8 cellular contexts compared by ENCODE assay signal in genomic region chr22:41589601-41590365, GRCh38. TPM values are rescaled to one million over a fixed set of nuclear protein-coding genes. Genes with fewer than 3 reads are reported as not detected.
DNase-seq lines count a peak whose midpoint lies in the region; ATAC-seq, FAIRE-seq and TF ChIP-seq lines count a peak whose summit lies in the region.

Gene PMM1, minus strand, starts transcription at chr22:41589840. Its CDS starts 35 bp downstream, at chr22:41589805.

- H3K4me1 Mint-ChIP-seq in astrocyte (ENCODE audit: low read depth, unreplicated experiment), result no peaks in the 10 kb centered on the region

- H3K9ac ChIP-seq in astrocyte (ENCODE audit: low read length), result peak within 1 kb of the TSS; percentile 93
- peak within 1 kb of the TSS; percentile 94 for H3K9ac ChIP-seq in rectal smooth muscle tissue (ENCODE audit: low read length)

- peaks cover 5% of the 10 kb centered on the region for H3K36me3 Mint-ChIP-seq in astrocyte (ENCODE audit: low read depth, unreplicated experiment)

- peaks cover 29% of the 10 kb centered on the region for H3K79me2 ChIP-seq in astrocyte (ENCODE audit: insufficient read depth, low read length)

- H3K27me3 ChIP-seq in astrocyte (ENCODE audit: insufficient read depth, low read length) (no peaks in the 10 kb centered on the region), rectal smooth muscle tissue (ENCODE audit: control insufficient read depth, insufficient read depth, low read length) (no peaks in the 10 kb centered on the region), aorta (ENCODE audit: control insufficient read depth in 1 of 2, insufficient read depth in 2 of 2, low read length in 1 of 2) (no peaks in the 10 kb centered on the region)

- H4K20me1 ChIP-seq in astrocyte (ENCODE audit: insufficient read depth, low read length), result peaks cover 14% of the 10 kb centered on the region

- H3K27ac ChIP-seq in astrocyte (ENCODE audit: low read depth, low read length), result peak within 1 kb of the TSS; percentile 73
- peak within 1 kb of the TSS; percentile 72 for H3K27ac ChIP-seq in rectal smooth muscle tissue (ENCODE audit: low read depth, low read length)
- peak within 1 kb of the TSS in 1 of 2 donors; percentile 18 for H3K27ac ChIP-seq in aorta (ENCODE audit: low read depth in 1 of 2, low read length in 2 of 2)

- H3K9me3 Mint-ChIP-seq in astrocyte (ENCODE audit: unreplicated experiment), result no peaks in the 10 kb centered on the region

- peak within 1 kb of the TSS; percentile 74 for H2AFZ ChIP-seq in astrocyte (ENCODE audit: low read depth, low read length)

- 0 to 1% methylated on average over 54 of the region's 54 CpGs for WGBS in aorta, 2 donors

- TF ChIP-seq POLR2A in GM18505 (IDR thresholded peaks at IDR 0.05; ENCODE audit: borderline replicate concordance, extremely low read depth, insufficient read depth, insufficient read length), result peak; percentile 81

- ATAC-seq in GM18505 (IDR thresholded peaks at IDR 0.05; ENCODE audit: unreplicated experiment) (peak; percentile 91), HG02973 (IDR thresholded peaks at IDR 0.05; ENCODE audit: unreplicated experiment) (peak; percentile 86), aorta (ENCODE audit: low FRiP score) (peak; percentile 100)

- H3K36me3 ChIP-seq in astrocyte (ENCODE audit: insufficient read depth, low read length) (peaks cover 6% of the 10 kb centered on the region), rectal smooth muscle tissue (ENCODE audit: control insufficient read depth, insufficient read depth, low read length) (peaks cover 5% of the 10 kb centered on the region), aorta (ENCODE audit: control insufficient read depth in 1 of 2, insufficient read depth in 2 of 2, low read length in 1 of 2) (no peaks in the 10 kb centered on the region)

- FAIRE-seq in astrocyte (lab: Jason Lieb, UNC), result no peak

- H3K27me3 Mint-ChIP-seq in astrocyte (ENCODE audit: low read depth, unreplicated experiment), result no peaks in the 10 kb centered on the region

- H3K27ac Mint-ChIP-seq in astrocyte (ENCODE audit: unreplicated experiment), result peak within 1 kb of the TSS; percentile 69

- H3K4me2 ChIP-seq in astrocyte (ENCODE audit: low read length), result peak within 1 kb of the TSS; percentile 94

- no peak for TF ChIP-seq CTCF in astrocyte (IDR thresholded peaks at IDR 0.05; ENCODE audit: insufficient read depth, low read depth, low read length)

- intact Hi-C loops in aorta (cut with DNase I), result loop anchor here in 1 of 2 donors (10.0 kb wide), 1 partner anchor 205 kb away; the partner anchor contains the start of gene TEF

- peak within 1 kb of the TSS; percentile 92 for H3K4me3 Mint-ChIP-seq in astrocyte (ENCODE audit: unreplicated experiment)

- DNase-seq in NCI-H2029 (lab: John Stamatoyannopoulos, UW), result peak; percentile 99
- DNase-seq in T-helper 22 cell (ENCODE audit: low read depth), result peak; percentile 100
- peak; percentile 97 for DNase-seq in astrocyte (ENCODE audit: low read depth)
- peak; percentile 100 for DNase-seq in hepatic stellate cell (ENCODE audit: low spot score)
- DNase-seq in aorta, result peak; percentile 100

- H3K4me3 ChIP-seq in astrocyte (ENCODE audit: insufficient read depth, low read depth, low read length), result peak within 1 kb of the TSS; percentile 95
- H3K4me3 ChIP-seq in rectal smooth muscle tissue (ENCODE audit: low read length), result peak within 1 kb of the TSS; percentile 93
- H3K4me3 ChIP-seq in aorta (ENCODE audit: low read length in 2 of 2), result peak within 1 kb of the TSS; percentile 48 to 67

- no peaks in the 10 kb centered on the region for H3K9me3 ChIP-seq in astrocyte (ENCODE audit: insufficient read depth, low read depth, low read length)
- no peaks in the 10 kb centered on the region for H3K9me3 ChIP-seq in aorta (ENCODE audit: control insufficient read depth, low read length)

- H3K4me1 ChIP-seq in astrocyte (ENCODE audit: insufficient read depth, low read length) (peaks cover 5% of the 10 kb centered on the region), rectal smooth muscle tissue (ENCODE audit: control insufficient read depth, insufficient read depth, low read length) (peaks cover 8% of the 10 kb centered on the region), aorta (ENCODE audit: control insufficient read depth in 1 of 2, insufficient read depth in 2 of 2, low read length in 2 of 2) (no peaks in the 10 kb centered on the region)

RNA-seq across cellular contexts. Expression of gene PMM1, which starts in this region (rescaled TPM):
- total RNA-seq in astrocyte (39.4 and 42.3 TPM in 2 replicates), aorta (10 to 100 TPM; 23.8 to 25.2 TPM)
- 100 to 1,000 TPM in 1 of 2 donors, 10 to 100 TPM in 1; 43.6 to 101 TPM for polyA plus RNA-seq in aorta
